In genomic region chr1:72986591-72987290, GRCh38 we compare ENCODE assay signal across 18 cellular contexts.
A peak's percentile ranks its signal among the peaks of the same experiment; 100 is the strongest.
DNase-seq lines count a peak whose midpoint lies in the region; ATAC-seq and TF ChIP-seq lines count a peak whose summit lies in the region.
"Had no signal": no experiment of that assay in that cellular context is flagged by ENCODE, and none has a peak within 500 bp of the region (broad histone marks: within the 10 kb centered on the region; RNA-seq: fewer than 3 reads in every experiment).

No MANE protein-coding gene starts in this region.

- H3K9me3 Mint-ChIP-seq in WTC11: peaks cover 22% of the 10 kb centered on the region
- H3K9me3 Mint-ChIP-seq in activated CD8-positive, alpha-beta T cell treated with anti-CD3 and anti-CD28 coated beads, Interleukin-2, amount 10 ng/mL, durations not matched to agents 7 days and 5 days (ENCODE audit: insufficient read depth): peaks cover 16% of the 10 kb centered on the region

- POLR2A ChIA-PET in WTC11 (lab: Charles Lee): interaction anchor here (0.6 kb wide), 1 partner anchor 445 kb away, joined by 3 read pairs; no protein-coding TSS in a partner anchor
- POLR2A ChIA-PET in activated CD8-positive, alpha-beta T cell treated with anti-CD3 and anti-CD28 coated beads, Interleukin-2, amount 10 ng/mL, durations not matched to agents 7 days and 5 days (lab: Charles Lee): no interaction called here

- no peak for TF ChIP-seq CTCF in WTC11 (IDR thresholded peaks at IDR 0.05)

- peak overlapping the region; percentile 93 for H3K27ac Mint-ChIP-seq in WTC11
- no peak overlapping the region for H3K27ac Mint-ChIP-seq in activated CD8-positive, alpha-beta T cell treated with anti-CD3 and anti-CD28 coated beads, Interleukin-2, amount 10 ng/mL, durations not matched to agents 7 days and 5 days
- H3K27ac Mint-ChIP-seq: CD14-positive monocyte; CD4-positive, alpha-beta memory T cell had no signal

- H3K9ac ChIP-seq in ES-I3 (ENCODE audit: low read depth, low read length): peak overlapping the region; percentile 63
- peak overlapping the region; percentile 6; the same call in 1 of the 2 replicates for H3K9ac ChIP-seq in HUES48 (ENCODE audit: low read depth, low read length)
- no peak overlapping the region for H3K9ac ChIP-seq in iPS-15b (ENCODE audit: low read depth, low read length)
- H3K9ac ChIP-seq: BLaER1 had no signal

- H3K27me3 ChIP-seq in HUES48 (ENCODE audit: control insufficient read depth, insufficient read depth, low read length) (no peaks in the 10 kb centered on the region), iPS-15b (ENCODE audit: control insufficient read depth, insufficient read depth, low read length) (no peaks in the 10 kb centered on the region)
- H3K27me3 ChIP-seq: BLaER1 had no signal

- H3K4me3 ChIP-seq in HUES48 (ENCODE audit: low read depth, low read length) (peak overlapping the region; percentile 4; the same call in 1 of the 2 replicates), iPS-15b (ENCODE audit: low read depth, low read length) (peak overlapping the region; percentile 46)
- H3K4me3 ChIP-seq: A549, BLaER1, K562 had no signal

- H3K36me3 ChIP-seq in ES-I3 (ENCODE audit: insufficient read depth, low read length): peaks cover 5% of the 10 kb centered on the region; the same call in 1 of the 2 replicates
- no peaks in the 10 kb centered on the region for H3K36me3 ChIP-seq in HUES48 (ENCODE audit: control insufficient read depth, insufficient read depth, low read length)
- peaks cover 3% of the 10 kb centered on the region for H3K36me3 ChIP-seq in iPS-15b (ENCODE audit: control insufficient read depth, insufficient read depth, low read length)
- H3K36me3 ChIP-seq: BLaER1 had no signal

- H3K9me3 ChIP-seq in ES-I3 (ENCODE audit: control insufficient read depth, insufficient read depth, low read length) (no peaks in the 10 kb centered on the region), HUES48 (ENCODE audit: control insufficient read depth, insufficient read depth, low read length) (no peaks in the 10 kb centered on the region), iPS-15b (ENCODE audit: control insufficient read depth, insufficient read depth, low read length) (no peaks in the 10 kb centered on the region)
- H3K9me3 ChIP-seq: A549, BLaER1 had no signal

- H3K36me3 Mint-ChIP-seq in WTC11: peaks cover 40% of the 10 kb centered on the region
- H3K36me3 Mint-ChIP-seq in activated CD8-positive, alpha-beta T cell treated with anti-CD3 and anti-CD28 coated beads, Interleukin-2, amount 10 ng/mL, durations not matched to agents 7 days and 5 days (ENCODE audit: low read depth): no peaks in the 10 kb centered on the region
- H3K36me3 Mint-ChIP-seq: CD14-positive monocyte; CD4-positive, alpha-beta memory T cell had no signal

- H3K4me1 Mint-ChIP-seq in WTC11: peaks cover 74% of the 10 kb centered on the region
- H3K4me1 Mint-ChIP-seq in activated CD8-positive, alpha-beta T cell treated with anti-CD3 and anti-CD28 coated beads, Interleukin-2, amount 10 ng/mL, durations not matched to agents 7 days and 5 days (ENCODE audit: low read depth): no peaks in the 10 kb centered on the region
- H3K4me1 Mint-ChIP-seq: CD14-positive monocyte; CD4-positive, alpha-beta memory T cell had no signal

- peaks cover 18% of the 10 kb centered on the region for H3K4me1 ChIP-seq in ES-I3 (ENCODE audit: insufficient read depth, low read length)
- H3K4me1 ChIP-seq in HUES48 (ENCODE audit: control insufficient read depth, insufficient read depth, low read length): peaks cover 25% of the 10 kb centered on the region
- peaks cover 23% of the 10 kb centered on the region for H3K4me1 ChIP-seq in iPS-15b (ENCODE audit: control insufficient read depth, insufficient read depth, low read length)
- H3K4me1 ChIP-seq: A549, BLaER1 had no signal

- H3K27ac ChIP-seq in HUES48 (ENCODE audit: low read depth, low read length): peak overlapping the region; percentile 42
- H3K27ac ChIP-seq: 22Rv1, A549, BLaER1 had no signal

- ATAC-seq in WTC11: peak; percentile 68
- no peak for ATAC-seq in activated CD8-positive, alpha-beta T cell treated with anti-CD3 and anti-CD28 coated beads, Interleukin-2, amount 10 ng/mL, durations not matched to agents 7 days and 5 days
- ATAC-seq: A549, K562 had no signal

- H3K4me3 Mint-ChIP-seq in WTC11: peak overlapping the region; percentile 22; the same call in 1 of the 2 replicates
- no peak overlapping the region for H3K4me3 Mint-ChIP-seq in activated CD8-positive, alpha-beta T cell treated with anti-CD3 and anti-CD28 coated beads, Interleukin-2, amount 10 ng/mL, durations not matched to agents 7 days and 5 days
- H3K4me3 Mint-ChIP-seq: CD14-positive monocyte; CD4-positive, alpha-beta memory T cell had no signal

- DNase-seq in WTC11 (ENCODE audit: low spot score) (no peak), NCI-H2227 treated with DMSO at 0.1 percent for 48 hours (lab: John Stamatoyannopoulos, UW) (no peak), NCI-H1417 treated with DMSO at 0.1 percent for 48 hours (lab: John Stamatoyannopoulos, UW) (no peak)
- DNase-seq in activated CD8-positive, alpha-beta T cell treated with anti-CD3 and anti-CD28 coated beads, Interleukin-2, amount 10 ng/mL, durations not matched to agents 7 days and 5 days: no peak
- DNase-seq in stimulated activated CD4-positive, alpha-beta T cell treated with anti-CD3 and anti-CD28 coated beads, Interleukin-12 subunit alpha, Interleukin-12 subunit beta, amount 100 ng/mL, for 4 hours: no peak
- DNase-seq: CD4-positive, alpha-beta memory T cell; DMS153; DMS79; GF-D8; IMR-90 had no signal

- peaks cover 4% of the 10 kb centered on the region; the same call in 1 of the 2 replicates for H3K27me3 Mint-ChIP-seq in WTC11 (ENCODE audit: low read depth)
- H3K27me3 Mint-ChIP-seq in activated CD8-positive, alpha-beta T cell treated with anti-CD3 and anti-CD28 coated beads, Interleukin-2, amount 10 ng/mL, durations not matched to agents 7 days and 5 days (ENCODE audit: low read depth): no peaks in the 10 kb centered on the region
- H3K27me3 Mint-ChIP-seq: CD4-positive, alpha-beta memory T cell had no signal

- CTCF ChIA-PET in WTC11 (lab: Charles Lee): no interaction called here
- CTCF ChIA-PET in activated CD8-positive, alpha-beta T cell treated with anti-CD3 and anti-CD28 coated beads, Interleukin-2, amount 10 ng/mL, durations not matched to agents 7 days and 5 days (lab: Charles Lee): no interaction called here

TF ChIP-seq in WTC11, 78 proteins besides CTCF, POLR2A, EP300 and RAD21 (continues in another document):
- TF ChIP-seq MAX (CRISPR knock-in tag; IDR thresholded peaks at IDR 0.05) (no peak), HMGA2 (CRISPR knock-in tag; IDR thresholded peaks at IDR 0.05) (no peak), IRF2 (CRISPR knock-in tag; IDR thresholded peaks at IDR 0.05; ENCODE audit: borderline replicate concordance, low read depth) (no peak), ZNF425 (CRISPR knock-in tag; conservative IDR thresholded peaks at IDR 0.05) (no peak), EMX1 (CRISPR knock-in tag; IDR thresholded peaks at IDR 0.05) (no peak), NR3C1 (CRISPR knock-in tag; conservative IDR thresholded peaks at IDR 0.05; ENCODE audit: low read depth) (no peak), FOXJ3 (CRISPR knock-in tag; IDR thresholded peaks at IDR 0.05; ENCODE audit: borderline replicate concordance) (no peak), RELA (CRISPR knock-in tag; IDR thresholded peaks at IDR 0.05; ENCODE audit: borderline replicate concordance) (no peak)
- TF ChIP-seq, protein P1, sequence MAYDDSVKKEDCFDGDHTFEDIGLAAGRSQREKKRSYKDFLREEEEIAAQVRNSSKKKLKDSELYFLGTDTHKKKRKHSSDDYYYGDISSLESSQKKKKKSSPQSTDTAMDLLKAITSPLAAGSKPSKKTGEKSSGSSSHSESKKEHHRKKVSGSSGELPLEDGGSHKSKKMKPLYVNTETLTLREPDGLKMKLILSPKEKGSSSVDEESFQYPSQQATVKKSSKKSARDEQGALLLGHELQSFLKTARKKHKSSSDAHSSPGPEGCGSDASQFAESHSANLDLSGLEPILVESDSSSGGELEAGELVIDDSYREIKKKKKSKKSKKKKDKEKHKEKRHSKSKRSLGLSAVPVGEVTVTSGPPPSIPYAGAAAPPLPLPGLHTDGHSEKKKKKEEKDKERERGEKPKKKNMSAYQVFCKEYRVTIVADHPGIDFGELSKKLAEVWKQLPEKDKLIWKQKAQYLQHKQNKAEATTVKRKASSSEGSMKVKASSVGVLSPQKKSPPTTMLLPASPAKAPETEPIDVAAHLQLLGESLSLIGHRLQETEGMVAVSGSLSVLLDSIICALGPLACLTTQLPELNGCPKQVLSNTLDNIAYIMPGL (CRISPR knock-in tag; IDR thresholded peaks at IDR 0.05): no peak
- TF ChIP-seq, protein P2, sequence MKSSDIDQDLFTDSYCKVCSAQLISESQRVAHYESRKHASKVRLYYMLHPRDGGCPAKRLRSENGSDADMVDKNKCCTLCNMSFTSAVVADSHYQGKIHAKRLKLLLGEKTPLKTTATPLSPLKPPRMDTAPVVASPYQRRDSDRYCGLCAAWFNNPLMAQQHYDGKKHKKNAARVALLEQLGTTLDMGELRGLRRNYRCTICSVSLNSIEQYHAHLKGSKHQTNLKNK (CRISPR knock-in tag; IDR thresholded peaks at IDR 0.05): no peak
